In the genomic region with DNA sequence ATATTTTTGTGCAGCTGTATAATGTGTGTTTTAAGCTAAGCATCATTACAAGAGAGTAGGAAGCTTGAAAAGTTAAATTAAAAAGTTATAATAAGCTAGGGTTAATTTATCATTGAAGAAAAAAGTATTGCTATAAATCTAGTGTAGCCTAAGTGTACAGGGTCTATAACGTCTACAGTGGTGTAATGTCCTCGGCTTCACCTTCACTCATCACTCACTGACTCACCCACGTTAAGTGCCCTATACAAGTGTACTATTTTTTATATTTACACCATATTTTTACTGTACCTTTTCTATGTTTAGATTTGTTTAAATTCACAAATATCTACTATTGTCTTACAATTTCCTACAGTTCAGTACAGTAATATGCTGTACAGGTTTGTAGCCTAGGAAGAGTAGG, we compare ENCODE assay signal across 4 cellular contexts.
"Had no signal": no experiment of that assay in that cellular context is flagged by ENCODE, and none has a peak within 500 bp of the region (broad histone marks: within the 10 kb centered on the region; RNA-seq: fewer than 3 reads in every experiment).

No MANE protein-coding gene starts in this region.

- DNase-seq: H9, HCEC 1CT, IMR-90 had no signal

- H3K27ac Mint-ChIP-seq: GM23338, H9 had no signal

- H3K4me3 Mint-ChIP-seq: GM23338, H9 had no signal

- H3K4me3 ChIP-seq: GM23338 had no signal

- ATAC-seq: GM23338 had no signal

- H3K4me1 Mint-ChIP-seq: GM23338 had no signal

- H3K9me3 Mint-ChIP-seq: GM23338, H9 had no signal
